11 cellular contexts compared by ENCODE assay signal in the genomic region with DNA sequence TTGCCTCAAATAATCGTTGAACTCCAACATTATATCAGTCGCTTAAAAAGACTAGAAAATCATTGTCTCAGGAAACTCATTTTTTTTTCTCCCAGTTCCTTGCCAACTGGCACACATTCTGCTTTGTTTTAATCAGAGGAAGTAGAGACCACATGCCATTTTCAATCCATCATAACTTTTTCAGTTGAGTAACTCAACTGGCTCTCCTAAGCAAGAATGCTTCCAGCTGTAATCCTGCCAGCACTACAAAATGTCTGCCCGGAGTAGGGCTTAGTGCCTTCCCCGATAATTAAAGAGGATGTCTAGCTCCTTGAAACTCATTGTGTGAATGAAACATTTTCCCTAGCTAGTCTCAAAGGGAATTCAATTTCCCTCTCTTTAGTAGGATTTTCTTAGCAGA. TPM values are rescaled to one million over a fixed set of nuclear protein-coding genes. Genes with fewer than 3 reads are reported as not detected.
DNase-seq lines count a peak whose midpoint lies in the region; ATAC-seq and TF ChIP-seq lines count a peak whose summit lies in the region.
"Had no signal": no experiment of that assay in that cellular context is flagged by ENCODE, and none has a peak within 500 bp of the region (broad histone marks: within the 10 kb centered on the region; RNA-seq: fewer than 3 reads in every experiment).

No MANE protein-coding gene starts in this region.

- no peaks in the 10 kb centered on the region for H3K27me3 ChIP-seq in IMR-90 (ENCODE audit: control insufficient read depth, insufficient read depth, low read length)
- no peaks in the 10 kb centered on the region for H3K27me3 ChIP-seq in thoracic aorta (replicated peaks; ENCODE audit: insufficient read depth)

- no peak overlapping the region for H3K4me3 Mint-ChIP-seq in Calu3 (ENCODE audit: low read depth, unreplicated experiment)
- H3K4me3 Mint-ChIP-seq: memory B cell, T-helper 17 cell had no signal

- H3K9ac ChIP-seq in IMR-90 (ENCODE audit: low read depth, low read length) = no peak overlapping the region

- H3K9me3 Mint-ChIP-seq in Calu3 (ENCODE audit: low read depth, unreplicated experiment) = peaks cover 4% of the 10 kb centered on the region

- DNase-seq in IMR-90 = peak; percentile 1
- DNase-seq in cardiac fibroblast (ENCODE audit: low read depth in 2 of 2) = peak; percentile 92 to 96
- DNase-seq in kidney tubule cell (ENCODE audit: low spot score) = peak; percentile 69
- DNase-seq in thoracic aorta (ENCODE audit: low spot score) = peak; percentile 11
- no peak for DNase-seq in NCI-H345 treated with DMSO at 0.1 percent for 48 hours (lab: John Stamatoyannopoulos, UW; ENCODE audit: unreplicated experiment)
- DNase-seq in Calu3 = no peak
- DNase-seq: NCI-H524, T-helper 17 cell had no signal

- dilution Hi-C loops in IMR-90 (cut with HindIII; ENCODE audit: low sequenced_read_pairs, unreplicated experiment) = no loop called here

- H3K27me3 Mint-ChIP-seq in Calu3 (ENCODE audit: unreplicated experiment) = peaks cover 21% of the 10 kb centered on the region
- H3K27me3 Mint-ChIP-seq: T-helper 17 cell had no signal

- no peak for ATAC-seq in IMR-90 (ENCODE audit: low read depth)
- peak; percentile 86 for ATAC-seq in thoracic aorta (ENCODE audit: insufficient number of reproducible peaks, low FRiP score, low read depth)
- no peak for ATAC-seq in GM18517 (IDR thresholded peaks at IDR 0.05; ENCODE audit: unreplicated experiment)
- ATAC-seq: T-helper 17 cell had no signal

- no peak for TF ChIP-seq RAD21 in IMR-90 (IDR thresholded peaks at IDR 0.05; ENCODE audit: low read length)

- intact Hi-C loops in IMR-90 (cut with micrococcal nuclease) = no loop called here
- intact Hi-C loops in Calu3 (cut with micrococcal nuclease; ENCODE audit: unreplicated experiment) = no loop called here

- peaks cover 4% of the 10 kb centered on the region for H3K36me3 Mint-ChIP-seq in Calu3 (ENCODE audit: insufficient read depth, unreplicated experiment)

- CTCF ChIA-PET in IMR-90 (lab: Yijun Ruan, JAX) = no interaction called here
- CTCF ChIA-PET in Calu3 (lab: Charles Lee) = no interaction called here

- no peak overlapping the region for H3K14ac ChIP-seq in IMR-90 (replicated peaks; ENCODE audit: low read depth, low read length)

- H3K79me1 ChIP-seq in IMR-90 (ENCODE audit: low read depth in 1 of 2, low read length in 2 of 2) = no peaks in the 10 kb centered on the region

- no peak overlapping the region for H2BK20ac ChIP-seq in IMR-90 (ENCODE audit: low read depth, low read length)

- H2BK15ac ChIP-seq in IMR-90 (ENCODE audit: low read depth, low read length) = no peak overlapping the region

- H3K4me1 Mint-ChIP-seq in Calu3 (ENCODE audit: low read depth, unreplicated experiment) = no peaks in the 10 kb centered on the region
- H3K4me1 Mint-ChIP-seq: memory B cell, T-helper 17 cell had no signal

- H3K9me1 ChIP-seq in IMR-90 (ENCODE audit: insufficient read depth, low read length) = no peaks in the 10 kb centered on the region

- H3K27ac Mint-ChIP-seq in Calu3 (ENCODE audit: unreplicated experiment) = no peak overlapping the region
- H3K27ac Mint-ChIP-seq: memory B cell, T-helper 17 cell had no signal

- BruUV-seq in IMR-90 (replicated peaks; lab: Mats Ljungman, UMichigan) (no TSS peak), Calu3 (replicated peaks; lab: Mats Ljungman, UMichigan) (no TSS peak)

- no peak overlapping the region for H3K4me2 ChIP-seq in IMR-90 (ENCODE audit: low read depth, low read length)

- no peaks in the 10 kb centered on the region for H3K36me3 ChIP-seq in IMR-90 (ENCODE audit: control insufficient read depth, insufficient read depth, low read length)
- no peaks in the 10 kb centered on the region for H3K36me3 ChIP-seq in thoracic aorta

- no peak overlapping the region for H3K56ac ChIP-seq in IMR-90 (ENCODE audit: extremely low read depth, insufficient read depth, low read length)

- POLR2A ChIA-PET in IMR-90 (lab: Charles Lee; ENCODE audit: unreplicated experiment) = no interaction called here

- H3K27ac ChIP-seq in IMR-90 (ENCODE audit: insufficient read depth, low read length) (no peak overlapping the region), thoracic aorta (peak overlapping the region in 1 of 2 donors; percentile 59)

- no peak overlapping the region for H2BK120ac ChIP-seq in IMR-90 (ENCODE audit: low read depth, low read length)

- TF ChIP-seq POLR2A in IMR-90 (IDR thresholded peaks at IDR 0.05; ENCODE audit: low read depth, low read length) = no peak

- H4K8ac ChIP-seq in IMR-90 (ENCODE audit: low read depth in 2 of 2, low read length in 2 of 2) = no peak overlapping the region

- no peak overlapping the region for H2AK5ac ChIP-seq in IMR-90 (ENCODE audit: low read depth, low read length)

- H3K23ac ChIP-seq in IMR-90 (ENCODE audit: low read depth, low read length) = no peak overlapping the region

- H3K4me1 ChIP-seq in IMR-90 (ENCODE audit: control insufficient read depth, insufficient read depth, low read length) = no peaks in the 10 kb centered on the region
- peaks cover 3 to 5% of the 10 kb centered on the region in 2 donors for H3K4me1 ChIP-seq in thoracic aorta (ENCODE audit: control insufficient read depth in 1 of 2, low read depth in 2 of 2)

- H3K4me3 ChIP-seq in IMR-90 (ENCODE audit: insufficient read depth, low read depth, low read length) (no peak overlapping the region), cardiac fibroblast (replicated peaks in 1 of 2; ENCODE audit: low read depth in 2 of 2, low read length in 2 of 2) (no peak overlapping the region), thoracic aorta (peak overlapping the region; percentile 29)

- no peak for TF ChIP-seq CTCF in IMR-90 (conservative IDR thresholded peaks at IDR 0.05; ENCODE audit: low read depth, low read length)
- TF ChIP-seq CTCF in cardiac fibroblast (IDR thresholded peaks at IDR 0.05; ENCODE audit: low read depth, low read length) = no peak
- TF ChIP-seq CTCF in thoracic aorta (IDR thresholded peaks at IDR 0.05) = no peak
- no peak for TF ChIP-seq CTCF in Calu3 (IDR thresholded peaks at IDR 0.05; ENCODE audit: unreplicated experiment)

- no peak overlapping the region for H4K91ac ChIP-seq in IMR-90 (ENCODE audit: insufficient read depth, low read depth, low read length)

- H3K18ac ChIP-seq in IMR-90 (ENCODE audit: low read depth, low read length) = no peak overlapping the region

- H3K9me3 ChIP-seq in IMR-90 (ENCODE audit: control insufficient read depth, insufficient read depth, low read length) (no peaks in the 10 kb centered on the region), thoracic aorta (no peaks in the 10 kb centered on the region)

- H2AFZ ChIP-seq in IMR-90 (replicated peaks; ENCODE audit: low read length, poor library complexity) = no peak overlapping the region

- H2BK5ac ChIP-seq in IMR-90 (ENCODE audit: low read depth, low read length, poor library complexity, severe bottlenecking) = no peak overlapping the region

- WGBS in IMR-90 (ENCODE audit: extremely low coverage in 2 of 2, insufficient read length in 1 of 2), 2 experiments = no CpG with 5 or more reads among the region's 4 CpGs

- in situ Hi-C loops in IMR-90 (cut with MboI; ENCODE audit: low sequenced_read_pairs) = no loop called here

- H3K4ac ChIP-seq in IMR-90 (ENCODE audit: low read depth, low read length) = no peak overlapping the region

- H4K20me1 ChIP-seq in IMR-90 (ENCODE audit: insufficient read depth, low read length) = no peaks in the 10 kb centered on the region

- H2AK9ac ChIP-seq in IMR-90 (replicated peaks; ENCODE audit: low read depth, low read length, poor library complexity) = no peak overlapping the region

- no peak overlapping the region for H4K5ac ChIP-seq in IMR-90 (ENCODE audit: low read depth, low read length)

TF ChIP-seq in IMR-90, 13 proteins besides CTCF, POLR2A, EP300 and RAD21:
- TF ChIP-seq MAFK (IDR thresholded peaks at IDR 0.05; ENCODE audit: low read depth, low read length) (no peak), USF2 (IDR thresholded peaks at IDR 0.05; ENCODE audit: low read depth, low read length) (no peak), SMC3 (IDR thresholded peaks at IDR 0.05; ENCODE audit: low read depth, low read length) (no peak), RCOR1 (IDR thresholded peaks at IDR 0.05; ENCODE audit: insufficient replicate concordance, low read length) (no peak), MAZ (IDR thresholded peaks at IDR 0.05; ENCODE audit: borderline replicate concordance, low read depth, low read length) (no peak), RFX5 (IDR thresholded peaks at IDR 0.05; ENCODE audit: low read depth, low read length) (no peak), CHD1 (IDR thresholded peaks at IDR 0.05; ENCODE audit: low read depth, low read length) (no peak), MXI1 (IDR thresholded peaks at IDR 0.05; ENCODE audit: borderline replicate concordance, low read depth, low read length) (no peak), BHLHE40 (IDR thresholded peaks at IDR 0.05; ENCODE audit: low read depth, low read length) (no peak), FOS (IDR thresholded peaks at IDR 0.05; ENCODE audit: low read depth, low read length) (no peak), NFE2L2 (IDR thresholded peaks at IDR 0.05; ENCODE audit: low read depth, low read length) (no peak), CEBPB (IDR thresholded peaks at IDR 0.05; ENCODE audit: low read depth, low read length) (no peak)
- TF ChIP-seq, protein P1, sequence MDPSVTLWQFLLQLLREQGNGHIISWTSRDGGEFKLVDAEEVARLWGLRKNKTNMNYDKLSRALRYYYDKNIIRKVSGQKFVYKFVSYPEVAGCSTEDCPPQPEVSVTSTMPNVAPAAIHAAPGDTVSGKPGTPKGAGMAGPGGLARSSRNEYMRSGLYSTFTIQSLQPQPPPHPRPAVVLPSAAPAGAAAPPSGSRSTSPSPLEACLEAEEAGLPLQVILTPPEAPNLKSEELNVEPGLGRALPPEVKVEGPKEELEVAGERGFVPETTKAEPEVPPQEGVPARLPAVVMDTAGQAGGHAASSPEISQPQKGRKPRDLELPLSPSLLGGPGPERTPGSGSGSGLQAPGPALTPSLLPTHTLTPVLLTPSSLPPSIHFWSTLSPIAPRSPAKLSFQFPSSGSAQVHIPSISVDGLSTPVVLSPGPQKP (IDR thresholded peaks at IDR 0.05; ENCODE audit: borderline replicate concordance, low read depth, low read length) = no peak
TF ChIP-seq in IMR-90: peak in this region for 0.

RNA-seq across cellular contexts. Expression of gene FREM3, which starts 33.0 kb away (rescaled TPM):
- not detected in 2 replicates for total RNA-seq in IMR-90 (2012; rRNA removed)
- not detected in 2 replicates for polyA plus RNA-seq in IMR-90 (2012; rRNA removed)
- not detected in 2 replicates for polyA plus RNA-seq in IMR-90 (2012; cell fraction: cytosol; rRNA removed)
- polyA plus RNA-seq in IMR-90 (2012; cell fraction: nucleus; rRNA removed; ENCODE audit: low replicate concordance) = not detected in 2 replicates
- total RNA-seq in thoracic aorta = under 1 TPM; 0.14 TPM
- not detected in 2 replicates for total RNA-seq in Calu3 (2022)
- total RNA-seq: subcutaneous adipose tissue had no signal

Comparison
In these comparisons a context has a peak if more than half of its experiments do, and no peak if none do; other contexts are left out.
1. DNase-seq: peak in IMR-90 (single experiment), cardiac fibroblast (2 of 2), kidney tubule cell (single experiment) and thoracic aorta (single experiment); none in NCI-H345 treated with DMSO at 0.1 percent for 48 hours (single experiment) and Calu3 (single experiment).